1 cellular context compared by ENCODE assay signal in genomic region chr5:78243091-78243490, GRCh38.
TF ChIP-seq lines count a peak whose summit lies in the region.

No MANE protein-coding gene starts in this region.

TF ChIP-seq in endothelial cell of umbilical vein, 7 proteins besides CTCF, POLR2A, EP300 and RAD21:
- TF ChIP-seq, protein P1, sequence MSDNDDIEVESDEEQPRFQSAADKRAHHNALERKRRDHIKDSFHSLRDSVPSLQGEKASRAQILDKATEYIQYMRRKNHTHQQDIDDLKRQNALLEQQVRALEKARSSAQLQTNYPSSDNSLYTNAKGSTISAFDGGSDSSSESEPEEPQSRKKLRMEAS (IDR thresholded peaks at IDR 0.05; ENCODE audit: insufficient read depth, insufficient read length) = no peak
- TF ChIP-seq POLR2AphosphoS5 (IDR thresholded peaks at IDR 0.05; ENCODE audit: insufficient read depth, low read depth, low read length) (no peak), FOS (IDR thresholded peaks at IDR 0.05; ENCODE audit: borderline replicate concordance, insufficient read depth, low read length) (no peak), EZH2 (IDR thresholded peaks at IDR 0.05; ENCODE audit: borderline replicate concordance, low read depth, low read length, severe bottlenecking) (no peak), JUN (IDR thresholded peaks at IDR 0.05; ENCODE audit: borderline replicate concordance, insufficient read depth, insufficient read length, low read depth) (no peak), GATA2 (IDR thresholded peaks at IDR 0.05; ENCODE audit: insufficient read depth, insufficient read length, low read depth, low read length) (no peak), MYC (IDR thresholded peaks at IDR 0.05; ENCODE audit: low read depth, low read length) (no peak)
